1 cellular context compared by ENCODE assay signal in the genomic region with DNA sequence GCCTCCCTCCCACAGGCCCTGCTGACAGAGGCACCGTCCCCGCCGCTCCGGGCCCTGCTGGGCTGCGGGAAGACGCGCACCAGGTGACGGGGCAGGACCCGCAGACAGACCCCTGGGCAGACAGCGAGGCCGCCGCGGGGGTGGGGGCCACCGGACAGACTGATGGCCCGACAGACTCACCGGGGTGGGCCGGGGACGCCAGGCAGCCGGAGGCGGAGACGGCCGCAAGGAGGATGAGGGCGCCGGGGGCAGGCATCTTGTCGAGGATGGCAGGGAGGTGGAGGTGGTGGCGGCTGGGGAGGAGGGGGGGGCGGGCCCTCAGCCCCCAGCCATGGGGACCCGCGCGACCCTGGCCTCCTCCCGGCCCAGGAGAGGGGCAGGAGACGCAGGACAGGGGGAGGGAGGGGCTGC.
TF ChIP-seq lines count a peak whose summit lies in the region.

No MANE protein-coding gene starts in this region.

TF ChIP-seq in H1, 55 proteins besides CTCF, POLR2A, EP300 and RAD21:
- no peak for TF ChIP-seq SIN3A (conservative IDR thresholded peaks at IDR 0.05 in 1 of 2, IDR thresholded peaks at IDR 0.05 in 1 of 2; ENCODE audit: low read depth in 1 of 2, low read length in 2 of 2)
- no peak for TF ChIP-seq MAFK (IDR thresholded peaks at IDR 0.05; ENCODE audit: low read depth, low read length)
- TF ChIP-seq, protein P1, sequence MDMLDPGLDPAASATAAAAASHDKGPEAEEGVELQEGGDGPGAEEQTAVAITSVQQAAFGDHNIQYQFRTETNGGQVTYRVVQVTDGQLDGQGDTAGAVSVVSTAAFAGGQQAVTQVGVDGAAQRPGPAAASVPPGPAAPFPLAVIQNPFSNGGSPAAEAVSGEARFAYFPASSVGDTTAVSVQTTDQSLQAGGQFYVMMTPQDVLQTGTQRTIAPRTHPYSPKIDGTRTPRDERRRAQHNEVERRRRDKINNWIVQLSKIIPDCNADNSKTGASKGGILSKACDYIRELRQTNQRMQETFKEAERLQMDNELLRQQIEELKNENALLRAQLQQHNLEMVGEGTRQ (IDR thresholded peaks at IDR 0.05; ENCODE audit: low read length), result no peak
- TF ChIP-seq SP1 (IDR thresholded peaks at IDR 0.05; ENCODE audit: low read depth, low read length), result no peak
- no peak for TF ChIP-seq YY1 (IDR thresholded peaks at IDR 0.05; ENCODE audit: low read depth, low read length)
- TF ChIP-seq TEAD4 (IDR thresholded peaks at IDR 0.05; ENCODE audit: low read depth, low read length), result no peak
- TF ChIP-seq, protein P2, sequence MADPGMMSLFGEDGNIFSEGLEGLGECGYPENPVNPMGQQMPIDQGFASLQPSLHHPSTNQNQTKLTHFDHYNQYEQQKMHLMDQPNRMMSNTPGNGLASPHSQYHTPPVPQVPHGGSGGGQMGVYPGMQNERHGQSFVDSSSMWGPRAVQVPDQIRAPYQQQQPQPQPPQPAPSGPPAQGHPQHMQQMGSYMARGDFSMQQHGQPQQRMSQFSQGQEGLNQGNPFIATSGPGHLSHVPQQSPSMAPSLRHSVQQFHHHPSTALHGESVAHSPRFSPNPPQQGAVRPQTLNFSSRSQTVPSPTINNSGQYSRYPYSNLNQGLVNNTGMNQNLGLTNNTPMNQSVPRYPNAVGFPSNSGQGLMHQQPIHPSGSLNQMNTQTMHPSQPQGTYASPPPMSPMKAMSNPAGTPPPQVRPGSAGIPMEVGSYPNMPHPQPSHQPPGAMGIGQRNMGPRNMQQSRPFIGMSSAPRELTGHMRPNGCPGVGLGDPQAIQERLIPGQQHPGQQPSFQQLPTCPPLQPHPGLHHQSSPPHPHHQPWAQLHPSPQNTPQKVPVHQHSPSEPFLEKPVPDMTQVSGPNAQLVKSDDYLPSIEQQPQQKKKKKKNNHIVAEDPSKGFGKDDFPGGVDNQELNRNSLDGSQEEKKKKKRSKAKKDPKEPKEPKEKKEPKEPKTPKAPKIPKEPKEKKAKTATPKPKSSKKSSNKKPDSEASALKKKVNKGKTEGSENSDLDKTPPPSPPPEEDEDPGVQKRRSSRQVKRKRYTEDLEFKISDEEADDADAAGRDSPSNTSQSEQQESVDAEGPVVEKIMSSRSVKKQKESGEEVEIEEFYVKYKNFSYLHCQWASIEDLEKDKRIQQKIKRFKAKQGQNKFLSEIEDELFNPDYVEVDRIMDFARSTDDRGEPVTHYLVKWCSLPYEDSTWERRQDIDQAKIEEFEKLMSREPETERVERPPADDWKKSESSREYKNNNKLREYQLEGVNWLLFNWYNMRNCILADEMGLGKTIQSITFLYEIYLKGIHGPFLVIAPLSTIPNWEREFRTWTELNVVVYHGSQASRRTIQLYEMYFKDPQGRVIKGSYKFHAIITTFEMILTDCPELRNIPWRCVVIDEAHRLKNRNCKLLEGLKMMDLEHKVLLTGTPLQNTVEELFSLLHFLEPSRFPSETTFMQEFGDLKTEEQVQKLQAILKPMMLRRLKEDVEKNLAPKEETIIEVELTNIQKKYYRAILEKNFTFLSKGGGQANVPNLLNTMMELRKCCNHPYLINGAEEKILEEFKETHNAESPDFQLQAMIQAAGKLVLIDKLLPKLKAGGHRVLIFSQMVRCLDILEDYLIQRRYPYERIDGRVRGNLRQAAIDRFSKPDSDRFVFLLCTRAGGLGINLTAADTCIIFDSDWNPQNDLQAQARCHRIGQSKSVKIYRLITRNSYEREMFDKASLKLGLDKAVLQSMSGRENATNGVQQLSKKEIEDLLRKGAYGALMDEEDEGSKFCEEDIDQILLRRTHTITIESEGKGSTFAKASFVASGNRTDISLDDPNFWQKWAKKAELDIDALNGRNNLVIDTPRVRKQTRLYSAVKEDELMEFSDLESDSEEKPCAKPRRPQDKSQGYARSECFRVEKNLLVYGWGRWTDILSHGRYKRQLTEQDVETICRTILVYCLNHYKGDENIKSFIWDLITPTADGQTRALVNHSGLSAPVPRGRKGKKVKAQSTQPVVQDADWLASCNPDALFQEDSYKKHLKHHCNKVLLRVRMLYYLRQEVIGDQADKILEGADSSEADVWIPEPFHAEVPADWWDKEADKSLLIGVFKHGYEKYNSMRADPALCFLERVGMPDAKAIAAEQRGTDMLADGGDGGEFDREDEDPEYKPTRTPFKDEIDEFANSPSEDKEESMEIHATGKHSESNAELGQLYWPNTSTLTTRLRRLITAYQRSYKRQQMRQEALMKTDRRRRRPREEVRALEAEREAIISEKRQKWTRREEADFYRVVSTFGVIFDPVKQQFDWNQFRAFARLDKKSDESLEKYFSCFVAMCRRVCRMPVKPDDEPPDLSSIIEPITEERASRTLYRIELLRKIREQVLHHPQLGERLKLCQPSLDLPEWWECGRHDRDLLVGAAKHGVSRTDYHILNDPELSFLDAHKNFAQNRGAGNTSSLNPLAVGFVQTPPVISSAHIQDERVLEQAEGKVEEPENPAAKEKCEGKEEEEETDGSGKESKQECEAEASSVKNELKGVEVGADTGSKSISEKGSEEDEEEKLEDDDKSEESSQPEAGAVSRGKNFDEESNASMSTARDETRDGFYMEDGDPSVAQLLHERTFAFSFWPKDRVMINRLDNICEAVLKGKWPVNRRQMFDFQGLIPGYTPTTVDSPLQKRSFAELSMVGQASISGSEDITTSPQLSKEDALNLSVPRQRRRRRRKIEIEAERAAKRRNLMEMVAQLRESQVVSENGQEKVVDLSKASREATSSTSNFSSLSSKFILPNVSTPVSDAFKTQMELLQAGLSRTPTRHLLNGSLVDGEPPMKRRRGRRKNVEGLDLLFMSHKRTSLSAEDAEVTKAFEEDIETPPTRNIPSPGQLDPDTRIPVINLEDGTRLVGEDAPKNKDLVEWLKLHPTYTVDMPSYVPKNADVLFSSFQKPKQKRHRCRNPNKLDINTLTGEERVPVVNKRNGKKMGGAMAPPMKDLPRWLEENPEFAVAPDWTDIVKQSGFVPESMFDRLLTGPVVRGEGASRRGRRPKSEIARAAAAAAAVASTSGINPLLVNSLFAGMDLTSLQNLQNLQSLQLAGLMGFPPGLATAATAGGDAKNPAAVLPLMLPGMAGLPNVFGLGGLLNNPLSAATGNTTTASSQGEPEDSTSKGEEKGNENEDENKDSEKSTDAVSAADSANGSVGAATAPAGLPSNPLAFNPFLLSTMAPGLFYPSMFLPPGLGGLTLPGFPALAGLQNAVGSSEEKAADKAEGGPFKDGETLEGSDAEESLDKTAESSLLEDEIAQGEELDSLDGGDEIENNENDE (IDR thresholded peaks at IDR 0.05; ENCODE audit: insufficient replicate concordance, low read length), result no peak
